ENCODE assay signal across 18 cellular contexts in genomic region chr1:199856381-199856780, GRCh38.
DNase-seq lines count a peak whose midpoint lies in the region; ATAC-seq, FAIRE-seq and TF ChIP-seq lines count a peak whose summit lies in the region.
"Had no signal": no experiment of that assay in that cellular context is flagged by ENCODE, and none has a peak within 500 bp of the region (broad histone marks: within the 10 kb centered on the region; RNA-seq: fewer than 3 reads in every experiment).

No MANE protein-coding gene starts in this region.

- no peak overlapping the region for H3K27ac Mint-ChIP-seq in Caco-2 (ENCODE audit: unreplicated experiment)
- H3K27ac Mint-ChIP-seq: CD4-positive, CD25-positive, alpha-beta regulatory T cell had no signal

- no peak overlapping the region for H3K4me3 Mint-ChIP-seq in Caco-2 (ENCODE audit: unreplicated experiment)
- H3K4me3 Mint-ChIP-seq: CD4-positive, CD25-positive, alpha-beta regulatory T cell had no signal

- H3K4me1 ChIP-seq in A549, result peaks cover 49% of the 10 kb centered on the region
- H3K4me1 ChIP-seq in HUES48 (ENCODE audit: control insufficient read depth, insufficient read depth, low read length), result peaks cover 14% of the 10 kb centered on the region
- H3K4me1 ChIP-seq in spleen, result peaks cover 0 to 23% (median 6%) of the 10 kb centered on the region in 6 donors
- peaks cover 26% of the 10 kb centered on the region for H3K4me1 ChIP-seq in Caco-2

- no peak for TF ChIP-seq RAD21 in A549 (conservative IDR thresholded peaks at IDR 0.05 in 1 of 2, IDR thresholded peaks at IDR 0.05 in 1 of 2)

- CTCF ChIA-PET in A549 (lab: Yijun Ruan, JAX) (no interaction called here), Caco-2 (lab: Charles Lee) (no interaction called here)

- no peak for ATAC-seq in A549

- POLR2A ChIA-PET in A549 (lab: Yijun Ruan, JAX), result no interaction called here
- POLR2A ChIA-PET in Caco-2 (lab: Charles Lee), result no interaction called here

- TF ChIP-seq POLR2A in A549 (IDR thresholded peaks at IDR 0.05; ENCODE audit: low read length) (no peak), spleen (IDR thresholded peaks at IDR 0.05) (no peak)

- H3K4me1 Mint-ChIP-seq in Caco-2 (ENCODE audit: low read depth, unreplicated experiment), result peaks cover 19% of the 10 kb centered on the region

- DNase-seq in A549 (ENCODE audit: low read depth in 1 of 2, low spot score in 1 of 2) (no peak), dedifferentiated amniotic fluid mesenchymal stem cell (ENCODE audit: extremely low spot score) (peak; percentile 9), iris pigment epithelial cell (ENCODE audit: low read depth) (peak; percentile 17), spleen (no peak), NCI-H2227 treated with DMSO at 0.1 percent for 48 hours (lab: John Stamatoyannopoulos, UW) (no peak), Caco-2 (no peak)
- no peak for DNase-seq in activated naive CD4-positive, alpha-beta T cell (lab: John Stamatoyannopoulos, UW)
- DNase-seq: CD4-positive, CD25-positive, alpha-beta regulatory T cell; DMS79 treated with DMSO at 0.1 percent for 48 hours; MM.1S; NCI-H2029; NCI-H524 had no signal

- peak overlapping the region; percentile 53 for H3K4me2 ChIP-seq in A549
- H3K4me2 ChIP-seq: KMS-11 had no signal

- no peaks in the 10 kb centered on the region for H3K36me3 ChIP-seq in HUES48 (ENCODE audit: control insufficient read depth, insufficient read depth, low read length)
- H3K36me3 ChIP-seq in spleen, result no peaks in the 10 kb centered on the region
- H3K36me3 ChIP-seq in Caco-2 (ENCODE audit: control insufficient read depth, insufficient read depth, low read length), result no peaks in the 10 kb centered on the region

- H3K27me3 ChIP-seq in HUES48 (ENCODE audit: control insufficient read depth, insufficient read depth, low read length), result no peaks in the 10 kb centered on the region
- H3K27me3 ChIP-seq in spleen (replicated peaks in 1 of 7), result peaks cover 0 to 3% (median 0%) of the 10 kb centered on the region in 7 donors
- no peaks in the 10 kb centered on the region for H3K27me3 ChIP-seq in Caco-2 (replicated peaks; ENCODE audit: control insufficient read depth, insufficient read depth, low read length)

- no peaks in the 10 kb centered on the region for H3K27me3 Mint-ChIP-seq in Caco-2 (ENCODE audit: insufficient read depth, unreplicated experiment)

- no peak overlapping the region for H3K9ac ChIP-seq in HUES48 (ENCODE audit: low read depth, low read length)
- H3K9ac ChIP-seq: KMS-11 had no signal

- no peak for TF ChIP-seq CTCF in A549 (IDR thresholded peaks at IDR 0.05)
- TF ChIP-seq CTCF in spleen (IDR thresholded peaks at IDR 0.05 in 8 of 11, conservative IDR thresholded peaks at IDR 0.05 in 3 of 11), result no peak
- no peak for TF ChIP-seq CTCF in Caco-2 (IDR thresholded peaks at IDR 0.05; ENCODE audit: insufficient read depth in 1 of 2, low read depth in 1 of 2, low read length in 1 of 2, severe bottlenecking in 1 of 2, unreplicated experiment in 1 of 2)

- no TSS peak for BruUV-seq in Caco-2 (replicated peaks; lab: Mats Ljungman, UMichigan)

- intact Hi-C loops in spleen (cut with DNase I; ENCODE audit: low total_unique reads) (no loop called here), Caco-2 (cut with micrococcal nuclease; ENCODE audit: unreplicated experiment) (no loop called here)

- 31% methylated on average over 3 of the region's 3 CpGs for WGBS in A549 (ENCODE audit: missing lambda C conversion rate)
- 43 to 68% (median 59%) methylated on average over 3 of the region's 3 CpGs for WGBS in spleen, 5 donors

- H3K9me3 Mint-ChIP-seq in Caco-2 (ENCODE audit: unreplicated experiment), result no peaks in the 10 kb centered on the region

- TF ChIP-seq EP300 in A549 (IDR thresholded peaks at IDR 0.05), result no peak

- peak overlapping the region; percentile 72 to 86 for H3K27ac ChIP-seq in A549
- peak overlapping the region; percentile 63 for H3K27ac ChIP-seq in HUES48 (ENCODE audit: low read depth, low read length)
- H3K27ac ChIP-seq in spleen, result peak overlapping the region in 3 of 8 donors; percentile 77 to 91 (median 84)
- H3K27ac ChIP-seq: KMS-11 had no signal

- no peaks in the 10 kb centered on the region for H3K36me3 Mint-ChIP-seq in Caco-2 (ENCODE audit: insufficient read depth, unreplicated experiment)
- H3K36me3 Mint-ChIP-seq: CD4-positive, CD25-positive, alpha-beta regulatory T cell had no signal

- H3K4me3 ChIP-seq in A549, result no peak overlapping the region
- H3K4me3 ChIP-seq in HUES48 (ENCODE audit: low read depth, low read length), result no peak overlapping the region
- H3K4me3 ChIP-seq in spleen, result no peak overlapping the region
- H3K4me3 ChIP-seq in Caco-2 (ENCODE audit: low read depth, low read length), result no peak overlapping the region

- no peak for FAIRE-seq in A549 (lab: Jason Lieb, UNC)
- FAIRE-seq: A204.1, G401.6, GM12891, GM19239 had no signal

- no peaks in the 10 kb centered on the region for H3K9me3 ChIP-seq in A549
- no peaks in the 10 kb centered on the region for H3K9me3 ChIP-seq in HUES48 (ENCODE audit: control insufficient read depth, insufficient read depth, low read length)
- H3K9me3 ChIP-seq in spleen, result no peaks in the 10 kb centered on the region
- H3K9me3 ChIP-seq in Caco-2, result no peaks in the 10 kb centered on the region

TF ChIP-seq in A549, 52 proteins besides CTCF, POLR2A, EP300 and RAD21:
- TF ChIP-seq JUN (IDR thresholded peaks at IDR 0.05) (no peak), MAZ (IDR thresholded peaks at IDR 0.05; ENCODE audit: borderline replicate concordance, low read depth, low read length) (no peak)

Comparison
In these comparisons a context has a peak if more than half of its experiments do, and no peak if none do; other contexts are left out.
1. DNase-seq: peak in dedifferentiated amniotic fluid mesenchymal stem cell (single experiment) and iris pigment epithelial cell (single experiment); none in A549 (0 of 2), spleen (single experiment), NCI-H2227 treated with DMSO at 0.1 percent for 48 hours (single experiment), Caco-2 (0 of 2) and activated naive CD4-positive, alpha-beta T cell (0 of 4).